In genomic region chr9:89515416-89515815, GRCh38 we compare ENCODE assay signal across 15 cellular contexts.
"Had no signal": no experiment of that assay in that cellular context is flagged by ENCODE, and none has a peak within 500 bp of the region (broad histone marks: within the 10 kb centered on the region; RNA-seq: fewer than 3 reads in every experiment).

No MANE protein-coding gene starts in this region.

- H3K9me3 Mint-ChIP-seq: activated CD4-positive, alpha-beta memory T cell treated with anti-CD3 and anti-CD28 coated beads for 36 hours; memory B cell; natural killer cell treated with Interleukin-12 subunit alpha and Interleukin-12 subunit beta and Interleukin-15 and Interleukin-18, amount 100 ng/mL, for 72 hours had no signal

- H3K36me3 Mint-ChIP-seq: activated CD4-positive, alpha-beta memory T cell treated with anti-CD3 and anti-CD28 coated beads for 36 hours; memory B cell; natural killer cell treated with Interleukin-12 subunit alpha and Interleukin-12 subunit beta and Interleukin-15 and Interleukin-18, amount 100 ng/mL, for 72 hours had no signal

- H3K36me3 ChIP-seq: brain microvascular endothelial cell, stomach, thoracic aorta had no signal

- H3K27me3 Mint-ChIP-seq: activated CD4-positive, alpha-beta memory T cell treated with anti-CD3 and anti-CD28 coated beads for 36 hours; memory B cell; natural killer cell treated with Interleukin-12 subunit alpha and Interleukin-12 subunit beta and Interleukin-15 and Interleukin-18, amount 100 ng/mL, for 72 hours; T-helper 17 cell had no signal

- H3K4me3 Mint-ChIP-seq: activated CD4-positive, alpha-beta memory T cell treated with anti-CD3 and anti-CD28 coated beads for 36 hours; activated T-cell treated with anti-CD3 and anti-CD28 coated beads, Interleukin-2, amount 50 U/mL, for 72 hours; memory B cell; natural killer cell treated with Interleukin-12 subunit alpha and Interleukin-12 subunit beta and Interleukin-15 and Interleukin-18, amount 100 ng/mL, for 72 hours; T-helper 17 cell had no signal

- H3K27me3 ChIP-seq: stomach had no signal

- H3K27ac ChIP-seq: brain microvascular endothelial cell, foreskin keratinocyte, psoas muscle, stomach, thoracic aorta had no signal

- DNase-seq: activated CD4-positive, alpha-beta memory T cell treated with anti-CD3 and anti-CD28 coated beads for 36 hours; activated CD4-positive, alpha-beta T cell treated with anti-CD3 and anti-CD28 coated beads for 1 hour; activated CD8-positive, alpha-beta memory T cell treated with anti-CD3 and anti-CD28 coated beads, Interleukin-2, amount 50 U/mL, for 4 hours; activated naive CD4-positive, alpha-beta T cell treated with Interleukin-2 at 50 U/mL for 16 hours; activated T-cell treated with anti-CD3 and anti-CD28 coated beads, Interleukin-2, amount 50 U/mL, for 72 hours; amygdala; brain microvascular endothelial cell; foreskin keratinocyte; psoas muscle; stimulated activated CD4-positive, alpha-beta T cell treated with anti-CD3 and anti-CD28 coated beads, Interleukin-2, amount 100 ng/mL, for 48 hours; stomach; T-helper 17 cell had no signal

- H3K27ac Mint-ChIP-seq: activated CD4-positive, alpha-beta memory T cell treated with anti-CD3 and anti-CD28 coated beads for 36 hours; activated T-cell treated with anti-CD3 and anti-CD28 coated beads, Interleukin-2, amount 50 U/mL, for 72 hours; memory B cell; T-helper 17 cell had no signal

- H3K4me3 ChIP-seq: psoas muscle, stomach, thoracic aorta had no signal

- H3K4me1 ChIP-seq: foreskin keratinocyte had no signal
